Comparison of ENCODE assay signal across 8 cellular contexts in the genomic region with DNA sequence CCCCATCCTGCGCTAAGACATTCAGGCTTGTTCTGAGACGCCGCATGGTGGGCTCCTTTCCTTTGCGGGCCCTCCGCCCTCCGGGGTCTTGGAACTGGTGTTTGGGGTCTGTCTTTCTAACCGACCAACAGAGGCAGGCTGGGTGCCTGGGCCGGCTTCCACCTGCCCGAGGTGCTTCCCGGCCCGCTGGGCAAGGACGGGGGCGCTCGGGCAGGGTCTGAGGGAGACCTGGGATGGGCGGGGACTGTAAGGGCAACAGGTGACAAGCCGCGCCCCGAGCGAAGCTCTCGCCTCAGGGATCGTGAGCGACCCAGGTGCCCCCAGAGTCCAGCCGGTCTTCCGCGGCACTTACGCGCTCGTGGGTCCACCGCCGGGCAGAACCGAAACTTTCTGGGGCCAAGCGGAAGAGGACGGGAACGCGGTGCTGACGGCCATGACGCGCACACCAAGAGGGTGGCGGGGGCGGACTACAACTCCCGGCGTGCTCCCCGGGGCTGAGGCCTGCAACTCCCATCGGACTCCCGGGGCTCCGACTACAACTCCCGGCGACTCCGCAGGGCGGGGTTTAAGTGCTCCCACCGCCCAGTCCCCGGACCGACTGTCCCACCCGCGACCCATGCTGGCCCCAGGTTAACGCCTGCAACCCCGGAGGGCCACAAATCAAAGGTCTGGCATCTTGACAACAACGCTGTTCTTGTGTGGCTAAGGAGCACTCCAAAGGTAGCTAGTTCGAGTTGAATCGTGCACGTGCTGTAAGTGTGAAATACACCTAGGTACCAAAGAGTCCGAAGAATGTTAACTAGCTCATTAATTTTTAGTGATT. TPM values are rescaled to one million over a fixed set of nuclear protein-coding genes. Genes with fewer than 3 reads are reported as not detected.
DNase-seq lines count a peak whose midpoint lies in the region; ATAC-seq and TF ChIP-seq lines count a peak whose summit lies in the region.

FYCO1 (minus strand) TSS at position 455 of the 823 bp plus-strand sequence. CDS start 10,914 bp downstream, outside the sequence.

- H3K4me3 ChIP-seq in BE2C (ENCODE audit: low read depth, low read length) = peak within 1 kb of the TSS; percentile 76
- peak within 1 kb of the TSS; percentile 70 to 96 for H3K4me3 ChIP-seq in left lung

- TF ChIP-seq POLR2A in GM19193 (IDR thresholded peaks at IDR 0.05; ENCODE audit: extremely low read depth, insufficient read depth, insufficient read length) = peak; percentile 70

- H3K4me1 ChIP-seq in BE2C = no peaks in the 10 kb centered on the region
- peaks cover 23 to 49% of the 10 kb centered on the region in 2 donors for H3K4me1 ChIP-seq in left lung

- peak within 1 kb of the TSS; percentile 87 to 91 for H3K27ac ChIP-seq in left lung

- intact Hi-C loops in left lung (cut with DNase I) = no loop called here

- TF ChIP-seq CTCF in BE2C (IDR thresholded peaks at IDR 0.05; ENCODE audit: low read depth, low read length) (no peak), left lung (IDR thresholded peaks at IDR 0.05) (peak in 1 of 2 donors; percentile 9)

- H3K36me3 ChIP-seq in BE2C (no peaks in the 10 kb centered on the region), left lung (no peaks in the 10 kb centered on the region)

- DNase-seq in BE2C = peak; percentile 81
- peak; percentile 79 for DNase-seq in NCI-H748 (lab: John Stamatoyannopoulos, UW; ENCODE audit: unreplicated experiment)
- DNase-seq in activated CD4-positive, alpha-beta T cell treated with anti-CD3 and anti-CD28 coated beads, Interleukin-2, amount 50 U/mL, for 4 hours = peak; percentile 88
- DNase-seq in dermis blood vessel endothelial cell = peak; percentile 91
- DNase-seq in left lung = peak; percentile 95 to 99
- peak; percentile 76 to 83 for DNase-seq in stimulated activated CD4-positive, alpha-beta T cell treated with anti-CD3 and anti-CD28 coated beads, Interleukin-2, amount 100 ng/mL, for 48 hours

- H3K27me3 ChIP-seq in BE2C = no peaks in the 10 kb centered on the region
- H3K27me3 ChIP-seq in left lung = no peaks in the 10 kb centered on the region

- peak; percentile 91 for ATAC-seq in HG03432 (IDR thresholded peaks at IDR 0.05; ENCODE audit: unreplicated experiment)
- peak; percentile 98 for ATAC-seq in left lung

- H3K9me3 ChIP-seq in BE2C (no peaks in the 10 kb centered on the region), left lung (no peaks in the 10 kb centered on the region)

RNA-seq across cellular contexts. Expression of gene FYCO1, which starts in this region (rescaled TPM):
- polyA plus RNA-seq in BE2C (2012; ENCODE audit: insufficient read depth, insufficient read length, low read depth) = 0.52 TPM
- total RNA-seq in dermis blood vessel endothelial cell = 14.5 and 20.9 TPM in 2 replicates
- total RNA-seq in left lung = 10 to 100 TPM; 33.6 to 42.7 TPM

Comparison
In these comparisons a context has a peak if more than half of its experiments do, and no peak if none do; other contexts are left out.
1. Peak in every context shown above with its lines: DNase-seq, ATAC-seq, H3K4me3 ChIP-seq and H3K27ac ChIP-seq.